ENCODE assay signal across 12 cellular contexts in genomic region chr2:118836411-118836930, GRCh38. TPM values are rescaled to one million over a fixed set of nuclear protein-coding genes. Genes with fewer than 3 reads are reported as not detected.
DNase-seq lines count a peak whose midpoint lies in the region; ATAC-seq, FAIRE-seq and TF ChIP-seq lines count a peak whose summit lies in the region.
"Had no signal": no experiment of that assay in that cellular context is flagged by ENCODE, and none has a peak within 500 bp of the region (broad histone marks: within the 10 kb centered on the region; RNA-seq: fewer than 3 reads in every experiment).

No MANE protein-coding gene starts in this region.

- H3K36me3 ChIP-seq in cardiac muscle cell = no peaks in the 10 kb centered on the region
- no peaks in the 10 kb centered on the region for H3K36me3 ChIP-seq in right atrium auricular region
- no peaks in the 10 kb centered on the region for H3K36me3 ChIP-seq in K562 (ENCODE audit: control insufficient read depth, insufficient read depth, low read length)
- H3K36me3 ChIP-seq in suprapubic skin = no peaks in the 10 kb centered on the region
- no peaks in the 10 kb centered on the region for H3K36me3 ChIP-seq in BE2C

- FAIRE-seq in K562 (lab: Jason Lieb, UNC) = no peak

- peak overlapping the region; percentile 91 for H3K27ac Mint-ChIP-seq in mesothelial cell of epicardium
- H3K27ac Mint-ChIP-seq: activated CD8-positive, alpha-beta memory T cell treated with anti-CD3 and anti-CD28 coated beads, Interleukin-2, amount 10 ng/mL, durations not matched to agents 7 days and 5 days had no signal

- POLR2A ChIA-PET in K562 (lab: Yijun Ruan, JAX) = interaction anchor here (0.6 kb wide), 1 partner anchor 115 kb away, joined by 3 read pairs; no protein-coding TSS in a partner anchor

- H3K9me3 ChIP-seq in cardiac muscle cell (ENCODE audit: low read depth) = no peaks in the 10 kb centered on the region
- no peaks in the 10 kb centered on the region for H3K9me3 ChIP-seq in right atrium auricular region
- no peaks in the 10 kb centered on the region for H3K9me3 ChIP-seq in K562 (replicated peaks; ENCODE audit: control insufficient read depth, insufficient read depth, low read depth, low read length)
- H3K9me3 ChIP-seq in suprapubic skin = no peaks in the 10 kb centered on the region
- no peaks in the 10 kb centered on the region for H3K9me3 ChIP-seq in BE2C

- no peak overlapping the region for H2AFZ ChIP-seq in K562 (ENCODE audit: low read depth, low read length)

- H3K4me1 ChIP-seq in cardiac muscle cell (ENCODE audit: low read depth) (peaks cover 9% of the 10 kb centered on the region), right atrium auricular region (peaks cover 0 to 20% of the 10 kb centered on the region in 2 donors), K562 (replicated peaks in 1 of 2; ENCODE audit: control insufficient read depth in 2 of 2, insufficient read depth in 2 of 2, low read length in 2 of 2) (peaks cover 0 to 19% of the 10 kb centered on the region in 2 experiments; a peak in 2 of 5 replicates), suprapubic skin (peaks cover 31% of the 10 kb centered on the region), BE2C (no peaks in the 10 kb centered on the region)

- no peak for ATAC-seq in K562
- no peak for ATAC-seq in GM18858 (IDR thresholded peaks at IDR 0.05; ENCODE audit: unreplicated experiment)
- ATAC-seq: activated CD8-positive, alpha-beta memory T cell treated with anti-CD3 and anti-CD28 coated beads, Interleukin-2, amount 10 ng/mL, durations not matched to agents 7 days and 5 days had no signal

- peak overlapping the region; percentile 56 for H3K4me3 ChIP-seq in cardiac muscle cell
- peak overlapping the region in 1 of 2 donors; percentile 49 for H3K4me3 ChIP-seq in right atrium auricular region
- no peak overlapping the region for H3K4me3 ChIP-seq in K562
- H3K4me3 ChIP-seq in suprapubic skin = peak overlapping the region; percentile 53
- no peak overlapping the region for H3K4me3 ChIP-seq in BE2C (ENCODE audit: low read depth, low read length)

- TF ChIP-seq POLR2A in K562 (conservative IDR thresholded peaks at IDR 0.05) (no peak), suprapubic skin (IDR thresholded peaks at IDR 0.05) (no peak)

- in situ Hi-C loops in K562 (cut with MboI) = no loop called here

- H3K4me1 Mint-ChIP-seq in mesothelial cell of epicardium = peaks cover 65% of the 10 kb centered on the region

- intact Hi-C loops in K562 (cut with micrococcal nuclease) = no loop called here

- 23% methylated on average over 8 of the region's 8 CpGs for WGBS in K562 (ENCODE audit: insufficient coverage, low coverage, missing lambda C conversion rate)
- WGBS in suprapubic skin = 55% methylated on average over 8 of the region's 8 CpGs

- peaks cover 92% of the 10 kb centered on the region for H3K27me3 Mint-ChIP-seq in mesothelial cell of epicardium (ENCODE audit: low read depth)

- BruUV-seq in K562 (replicated peaks; lab: Mats Ljungman, UMichigan) = no TSS peak

- H3K9me3 Mint-ChIP-seq in mesothelial cell of epicardium = no peaks in the 10 kb centered on the region

- peaks cover 17% of the 10 kb centered on the region for H3K36me3 Mint-ChIP-seq in mesothelial cell of epicardium
- H3K36me3 Mint-ChIP-seq: activated CD8-positive, alpha-beta memory T cell treated with anti-CD3 and anti-CD28 coated beads, Interleukin-2, amount 10 ng/mL, durations not matched to agents 7 days and 5 days had no signal

- no peak overlapping the region for H3K4me2 ChIP-seq in K562 (ENCODE audit: insufficient read depth, low read length)

- TF ChIP-seq EP300 in K562 (IDR thresholded peaks at IDR 0.05; ENCODE audit: low read length) = no peak
- no peak for TF ChIP-seq EP300 in suprapubic skin (IDR thresholded peaks at IDR 0.05)

- no peak for TF ChIP-seq RAD21 in K562 (CRISPR knock-in tag; conservative IDR thresholded peaks at IDR 0.05 in 1 of 2, IDR thresholded peaks at IDR 0.05 in 1 of 2)

- no peak overlapping the region for H3K27ac ChIP-seq in cardiac muscle cell
- H3K27ac ChIP-seq in right atrium auricular region = no peak overlapping the region
- H3K27ac ChIP-seq in K562 (ENCODE audit: extremely low read depth, low read depth, low read length) = no peak overlapping the region
- H3K27ac ChIP-seq in suprapubic skin = peak overlapping the region; percentile 62

- no peaks in the 10 kb centered on the region for H3K79me2 ChIP-seq in K562 (ENCODE audit: control insufficient read depth, insufficient read depth, low read length)

- no peak overlapping the region for H3K9ac ChIP-seq in K562 (ENCODE audit: insufficient read depth in 1 of 2, low read depth in 2 of 2, low read length in 2 of 2)

- peak overlapping the region; percentile 77 for H3K4me3 Mint-ChIP-seq in mesothelial cell of epicardium
- H3K4me3 Mint-ChIP-seq: activated CD8-positive, alpha-beta memory T cell treated with anti-CD3 and anti-CD28 coated beads, Interleukin-2, amount 10 ng/mL, durations not matched to agents 7 days and 5 days had no signal

- DNase-seq in cardiac muscle cell (ENCODE audit: low read depth in 1 of 2, low spot score in 1 of 2) = no peak
- DNase-seq in right atrium auricular region (ENCODE audit: low spot score) = no peak
- no peak for DNase-seq in K562 (ENCODE audit: extremely low read depth in 1 of 4, low spot score in 3 of 4)
- DNase-seq in mesothelial cell of epicardium (ENCODE audit: low spot score in 2 of 2, unreplicated experiment in 2 of 2) = no peak
- DNase-seq in suprapubic skin (ENCODE audit: low spot score in 2 of 2) = peak; percentile 28 to 55
- no peak for DNase-seq in BE2C
- DNase-seq in GM19238 (ENCODE audit: insufficient read length, low spot score) = no peak
- DNase-seq: activated CD8-positive, alpha-beta memory T cell treated with anti-CD3 and anti-CD28 coated beads, Interleukin-2, amount 10 ng/mL, durations not matched to agents 7 days and 5 days; hippocampal formation; Karpas-422 had no signal

- no peaks in the 10 kb centered on the region for H4K20me1 ChIP-seq in K562 (replicated peaks; ENCODE audit: control insufficient read depth, insufficient read depth, low read length)

- CTCF ChIA-PET in K562 (lab: Yijun Ruan, JAX; ENCODE audit: low intra/inter-chr PET ratio) = no interaction called here

- TF ChIP-seq CTCF in cardiac muscle cell (IDR thresholded peaks at IDR 0.05; ENCODE audit: low read depth, low read length) = no peak
- TF ChIP-seq CTCF in right atrium auricular region (IDR thresholded peaks at IDR 0.05) = no peak
- no peak for TF ChIP-seq CTCF in K562 (IDR thresholded peaks at IDR 0.05 in 2 of 3, conservative IDR thresholded peaks at IDR 0.05 in 1 of 3; ENCODE audit: insufficient read depth in 2 of 3, low read depth in 1 of 3, low read length in 3 of 3)
- TF ChIP-seq CTCF in mesothelial cell of epicardium (IDR thresholded peaks at IDR 0.05; ENCODE audit: unreplicated experiment) = no peak
- no peak for TF ChIP-seq CTCF in suprapubic skin (IDR thresholded peaks at IDR 0.05)
- no peak for TF ChIP-seq CTCF in BE2C (IDR thresholded peaks at IDR 0.05; ENCODE audit: low read depth, low read length)

- H3K27me3 ChIP-seq in cardiac muscle cell (peaks cover 100% of the 10 kb centered on the region), right atrium auricular region (peaks cover 47 to 74% of the 10 kb centered on the region in 2 donors), K562 (ENCODE audit: control insufficient read depth in 2 of 2, insufficient read depth in 2 of 2, low read length in 2 of 2) (peaks cover 0 to 29% of the 10 kb centered on the region in 2 experiments; a peak in 3 of 5 replicates), suprapubic skin (peaks cover 86% of the 10 kb centered on the region), BE2C (peaks cover 43% of the 10 kb centered on the region)

- H3K9me1 ChIP-seq in K562 (ENCODE audit: control insufficient read depth, insufficient read depth, low read length) = no peaks in the 10 kb centered on the region

TF ChIP-seq in K562, 482 proteins besides CTCF, POLR2A, EP300 and RAD21:
- TF ChIP-seq ESRRA (IDR thresholded peaks at IDR 0.05; ENCODE audit: borderline replicate concordance, low read depth) = peak; percentile 43; the same call in 1 of the 2 replicates
- TF ChIP-seq, protein P1, sequence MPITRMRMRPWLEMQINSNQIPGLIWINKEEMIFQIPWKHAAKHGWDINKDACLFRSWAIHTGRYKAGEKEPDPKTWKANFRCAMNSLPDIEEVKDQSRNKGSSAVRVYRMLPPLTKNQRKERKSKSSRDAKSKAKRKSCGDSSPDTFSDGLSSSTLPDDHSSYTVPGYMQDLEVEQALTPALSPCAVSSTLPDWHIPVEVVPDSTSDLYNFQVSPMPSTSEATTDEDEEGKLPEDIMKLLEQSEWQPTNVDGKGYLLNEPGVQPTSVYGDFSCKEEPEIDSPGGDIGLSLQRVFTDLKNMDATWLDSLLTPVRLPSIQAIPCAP (CRISPR knock-in tag; IDR thresholded peaks at IDR 0.05; ENCODE audit: borderline replicate concordance) = no peak

RNA-seq across cellular contexts. Expression of gene EN1, which starts 11.0 kb away (rescaled TPM):
- total RNA-seq in cardiac muscle cell (not detected in 2 replicates), right atrium auricular region (not detected), K562 (2014; rRNA removed) (1.5 and 1.9 TPM in 2 replicates), K562 (2014; rRNA removed; fragmentation: Illumina TruSeq; extraction: Trizol) (0.64 and 0.76 TPM in 2 replicates), K562 (2015; rRNA removed; fragmentation: Illumina TruSeq; extraction: Trizol) (0.51 and 0.75 TPM in 2 replicates), K562 (2021) (2.0 and 2.5 TPM in 2 replicates), mesothelial cell of epicardium (17.7 to 18.3 TPM (median 17.9 TPM) in 3 replicates), suprapubic skin (10 to 100 TPM in 2 of 4 donors, 1 to 10 TPM in 2; 7.3 to 16.7 (median 11.8) TPM)
- polyA plus RNA-seq in cardiac muscle cell (not detected in 2 replicates), K562 (2011; rRNA removed) (0.03 and 0.06 TPM in 2 replicates), K562 (2014; fragmentation: Illumina TruSeq; extraction: Trizol) (0.95 and 0.98 TPM in 2 replicates), K562 (2014; fragmentation: Nextera tagmentation; extraction: Ambion mirVana) (under 1 TPM; 0.06 to 0.10 TPM), K562 (2014; rRNA removed) (0.46 and 1.1 TPM in 2 replicates)
- 1.1 TPM in 1 of 2 replicates, not detected in the other for total RNA-seq in K562 (2011; cell fraction: chromatin; rRNA removed; ENCODE audit: low replicate concordance)
- total RNA-seq in K562 (2011; cell fraction: nucleolus; rRNA removed) = 0.67 TPM in 1 of 2 replicates, not detected in the other
- not detected in 2 replicates for total RNA-seq in K562 (2011; cell fraction: nucleoplasm; rRNA removed)
- 0.09 TPM in 1 of 2 replicates, not detected in the other for polyA plus RNA-seq in K562 (2011; cell fraction: cytosol; rRNA removed)
- polyA plus RNA-seq in K562 (2011; cell fraction: nucleus; rRNA removed) = 0.28 TPM in 1 of 2 replicates, not detected in the other
- 1.0 and 2.5 TPM in 2 replicates for polyA plus RNA-seq in K562 (2012)
- 0.30 and 0.32 TPM in 2 replicates for polyA minus RNA-seq in K562 (2011; rRNA and poly(A)+ RNA removed)
- 0.29 TPM in 1 of 2 replicates, not detected in the other for polyA minus RNA-seq in K562 (2011; cell fraction: cytosol; rRNA and poly(A)+ RNA removed)
- polyA minus RNA-seq in K562 (2011; cell fraction: nucleus; rRNA and poly(A)+ RNA removed) = 0.40 and 0.89 TPM in 2 replicates
- not detected for polyA plus RNA-seq in BE2C (2012; ENCODE audit: insufficient read depth, insufficient read length, low read depth)
- total RNA-seq: activated CD8-positive, alpha-beta memory T cell treated with anti-CD3 and anti-CD28 coated beads, Interleukin-2, amount 10 ng/mL, durations not matched to agents 7 days and 5 days; NCI-H460 had no signal

Comparison
In these comparisons a context has a peak if more than half of its experiments do, and no peak if none do; other contexts are left out.
1. DNase-seq: peak in suprapubic skin (2 of 2); none in cardiac muscle cell (0 of 2), right atrium auricular region (single experiment), K562 (0 of 4), mesothelial cell of epicardium (0 of 2), BE2C (single experiment) and GM19238 (single experiment).
2. H3K4me3 ChIP-seq: peak in cardiac muscle cell (single experiment) and suprapubic skin (single experiment); none in K562 (single experiment) and BE2C (single experiment).